ENCODE assay signal across 8 cellular contexts in the genomic region with DNA sequence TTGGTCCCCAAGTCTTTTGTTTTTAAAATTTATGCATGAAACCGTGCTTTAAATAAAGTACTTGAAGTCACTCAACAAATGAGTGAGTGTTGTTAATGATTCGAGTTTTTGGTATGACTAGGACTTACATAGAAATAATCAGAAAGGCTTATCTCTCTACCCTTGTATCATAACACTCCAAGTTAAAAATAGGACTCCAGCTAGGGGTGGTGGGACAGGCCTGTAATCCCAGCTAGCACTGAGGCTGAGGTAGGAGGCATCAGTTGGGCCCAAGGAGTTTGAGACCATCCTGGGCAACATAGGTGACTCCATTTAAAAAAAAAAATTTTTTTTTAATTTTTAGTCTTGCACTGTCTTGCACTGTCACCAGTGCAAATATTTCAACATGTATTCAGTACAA.
"Had no signal": no experiment of that assay in that cellular context is flagged by ENCODE, and none has a peak within 500 bp of the region (broad histone marks: within the 10 kb centered on the region; RNA-seq: fewer than 3 reads in every experiment).

No MANE protein-coding gene starts in this region.

- ATAC-seq: HCT116, HepG2 had no signal

- DNase-seq: GM23248, GOT3, H7, HFFc6 had no signal

- H2AFZ ChIP-seq: GM23248 had no signal

- H3K4me3 ChIP-seq: GM23248, HAP-1 had no signal

- H3K27ac ChIP-seq: GM23248, HL-60 had no signal

- H3K9ac ChIP-seq: GM23248 had no signal
